In the genomic region with DNA sequence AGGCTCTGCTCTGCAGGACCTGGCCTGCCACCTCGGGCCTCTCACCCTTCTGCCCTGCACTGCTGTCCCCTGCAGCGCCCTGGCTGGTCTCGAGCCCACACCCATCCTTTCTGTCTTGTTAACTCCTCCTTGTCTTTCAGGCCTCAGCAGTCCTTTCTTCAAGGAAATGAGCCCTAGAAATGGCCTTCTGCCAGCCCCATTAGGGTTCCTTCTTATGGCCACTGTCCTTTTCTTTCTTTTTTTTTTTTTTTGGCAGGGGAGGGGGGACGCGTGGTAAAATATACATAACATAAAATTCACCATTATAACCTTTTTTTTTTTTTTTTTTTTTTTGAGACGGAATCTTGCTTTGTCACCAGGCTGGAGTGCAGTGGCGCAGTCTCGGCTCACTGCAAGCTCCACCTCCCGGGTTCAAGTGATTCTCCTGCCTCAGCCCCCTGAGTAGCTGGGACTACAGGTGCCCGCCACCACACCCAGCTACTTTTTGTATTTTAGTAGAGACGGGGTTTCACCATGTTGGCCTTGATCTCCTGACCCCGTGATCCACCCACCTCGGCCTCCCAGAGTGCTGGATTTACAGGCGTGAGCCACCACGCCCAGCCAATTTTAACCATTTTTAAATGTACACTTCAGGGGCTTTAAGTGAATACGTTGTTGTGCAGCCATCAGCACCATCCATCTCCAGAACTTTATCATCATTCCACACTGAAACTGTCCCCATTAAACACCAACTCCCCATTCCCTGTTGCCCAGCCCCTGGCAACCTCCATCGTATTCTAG, we compare ENCODE assay signal across 6 cellular contexts. TPM values are rescaled to one million over a fixed set of nuclear protein-coding genes. Genes with fewer than 3 reads are reported as not detected.
DNase-seq lines count a peak whose midpoint lies in the region; ATAC-seq and TF ChIP-seq lines count a peak whose summit lies in the region.
"Not testable (repeated sequence)": the region's sequence is repeated elsewhere in the genome, so short reads cannot be mapped to it uniquely, and the experiment has no call there.

No MANE protein-coding gene starts in this region.

- H3K27ac Mint-ChIP-seq in activated B cell treated with CpG ODN at 0.5 μM for 24 hours (peak overlapping the region; percentile 86), brain (peak overlapping the region; percentile 41 to 84 (median 82))

- H3K4me1 Mint-ChIP-seq in activated B cell treated with CpG ODN at 0.5 μM for 24 hours (peaks cover 25% of the 10 kb centered on the region), brain (peaks cover 37% of the 10 kb centered on the region)

- H3K36me3 Mint-ChIP-seq in activated B cell treated with CpG ODN at 0.5 μM for 24 hours (ENCODE audit: low read depth); brain: not testable (repeated sequence)

- TF ChIP-seq POLR2A in IMR-90 (IDR thresholded peaks at IDR 0.05; ENCODE audit: low read depth, low read length); uterus (IDR thresholded peaks at IDR 0.05): not testable (repeated sequence)

- peaks cover 13% of the 10 kb centered on the region; the same call in 1 of the 2 replicates for H3K9me1 ChIP-seq in IMR-90 (ENCODE audit: insufficient read depth, low read length)

- not testable (repeated sequence) for H3K27me3 Mint-ChIP-seq in activated B cell treated with CpG ODN at 0.5 μM for 24 hours, brain

- not testable (repeated sequence) for DNase-seq in IMR-90; activated B cell treated with CpG ODN at 0.5 μM for 24 hours; hepatocyte (ENCODE audit: low spot score); trophoblast cell; uterus

- peak overlapping the region; percentile 2; the same call in 1 of the 2 replicates for H2BK120ac ChIP-seq in IMR-90 (ENCODE audit: low read depth, low read length)
- not testable (repeated sequence) for H2BK120ac ChIP-seq in trophoblast cell (ENCODE audit: insufficient read depth, low read length, poor library complexity)

- not testable (repeated sequence) for ATAC-seq in IMR-90 (ENCODE audit: low read depth); activated B cell treated with CpG ODN at 0.5 μM for 24 hours (ENCODE audit: low read depth)

- not testable (repeated sequence) for H2AK9ac ChIP-seq in IMR-90 (replicated peaks; ENCODE audit: low read depth, low read length, poor library complexity)

- H2BK12ac ChIP-seq in trophoblast cell (ENCODE audit: low read length), result not testable (repeated sequence)

- H4K5ac ChIP-seq in IMR-90 (ENCODE audit: low read depth, low read length), result not testable (repeated sequence)

- not testable (repeated sequence) for H3K9me2 ChIP-seq in hepatocyte (replicated peaks; ENCODE audit: insufficient read depth)

- not testable (repeated sequence) for H2AFZ ChIP-seq in IMR-90 (replicated peaks; ENCODE audit: low read length, poor library complexity); hepatocyte; trophoblast cell (ENCODE audit: insufficient read depth, low read length, poor library complexity)

- H3K4ac ChIP-seq in IMR-90 (ENCODE audit: low read depth, low read length), result peak overlapping the region; percentile 78
- H3K4ac ChIP-seq in trophoblast cell (ENCODE audit: low read depth, low read length), result not testable (repeated sequence)

- not testable (repeated sequence) for H3K9ac ChIP-seq in IMR-90 (ENCODE audit: low read depth, low read length); trophoblast cell (ENCODE audit: low read length)

- not testable (repeated sequence) for H3K18ac ChIP-seq in IMR-90 (ENCODE audit: low read depth, low read length); trophoblast cell (ENCODE audit: low read length)

- not testable (repeated sequence) for H3K27ac ChIP-seq in IMR-90 (ENCODE audit: insufficient read depth, low read length); trophoblast cell (ENCODE audit: low read depth, low read length)
- H3K27ac ChIP-seq in hepatocyte (peak overlapping the region; percentile 43), uterus (peak overlapping the region; percentile 76 to 81)

- not testable (repeated sequence) for H3K4me3 ChIP-seq in IMR-90 (ENCODE audit: insufficient read depth, low read depth, low read length); hepatocyte; trophoblast cell (ENCODE audit: low read depth, low read length); uterus

- BruUV-seq in IMR-90 (replicated peaks; lab: Mats Ljungman, UMichigan), result not testable (repeated sequence)

- in situ Hi-C loops in IMR-90 (cut with MboI; ENCODE audit: low sequenced_read_pairs), result not testable (repeated sequence)

- not testable (repeated sequence) for H2BK5ac ChIP-seq in IMR-90 (ENCODE audit: low read depth, low read length, poor library complexity, severe bottlenecking); trophoblast cell (ENCODE audit: low read depth, low read length, poor library complexity)

- not testable (repeated sequence) for H2BK15ac ChIP-seq in IMR-90 (ENCODE audit: low read depth, low read length)

- not testable (repeated sequence) for H3K4me3 Mint-ChIP-seq in activated B cell treated with CpG ODN at 0.5 μM for 24 hours
- peak overlapping the region in 1 of 5 experiments; percentile 33 for H3K4me3 Mint-ChIP-seq in brain

- not testable (repeated sequence) for H3K4me2 ChIP-seq in IMR-90 (ENCODE audit: low read depth, low read length); hepatocyte; trophoblast cell (ENCODE audit: low read length)

- H3K23ac ChIP-seq in IMR-90 (ENCODE audit: low read depth, low read length), result 0 out of 2 replicates have a peak overlapping the region, but pooled peaks have one; percentile 15
- not testable (repeated sequence) for H3K23ac ChIP-seq in trophoblast cell (ENCODE audit: low read length)

- not testable (repeated sequence) for TF ChIP-seq RAD21 in IMR-90 (IDR thresholded peaks at IDR 0.05; ENCODE audit: low read length)

- dilution Hi-C loops in IMR-90 (cut with HindIII; ENCODE audit: low sequenced_read_pairs, unreplicated experiment), result not testable (repeated sequence)

- intact Hi-C loops in IMR-90 (cut with micrococcal nuclease); activated B cell treated with CpG ODN at 0.5 μM for 24 hours (cut with micrococcal nuclease); uterus (cut with DNase I; ENCODE audit: low total_unique reads): not testable (repeated sequence)

- 0 out of 2 replicates have a peak overlapping the region, but pooled peaks have one; percentile 1 for H4K91ac ChIP-seq in IMR-90 (ENCODE audit: insufficient read depth, low read depth, low read length)
- not testable (repeated sequence) for H4K91ac ChIP-seq in trophoblast cell (ENCODE audit: low read depth, low read length)

- H2AK5ac ChIP-seq in IMR-90 (ENCODE audit: low read depth, low read length) (peak overlapping the region; percentile 20; the same call in 1 of the 2 replicates), trophoblast cell (ENCODE audit: low read length) (peak overlapping the region; percentile 32)

- H3K79me1 ChIP-seq in IMR-90 (ENCODE audit: low read depth in 1 of 2, low read length in 2 of 2); trophoblast cell (ENCODE audit: low read length): not testable (repeated sequence)

- peak overlapping the region in 1 of 2 experiments; percentile 13; a peak in 1 of 4 replicates for H4K8ac ChIP-seq in IMR-90 (ENCODE audit: low read depth in 2 of 2, low read length in 2 of 2)
- not testable (repeated sequence) for H4K8ac ChIP-seq in trophoblast cell (ENCODE audit: low read depth, low read length)

- H3K79me2 ChIP-seq in hepatocyte; trophoblast cell (ENCODE audit: control insufficient read depth, insufficient read depth, low read length, poor library complexity): not testable (repeated sequence)

- CTCF ChIA-PET in IMR-90 (lab: Yijun Ruan, JAX), result not testable (repeated sequence)
- CTCF ChIA-PET in activated B cell treated with CpG ODN at 0.5 μM for 24 hours (lab: Charles Lee), result interaction anchor here (0.7 to 2.1 kb wide), 4 partner anchors 9 to 18 kb away, joined by 3 to 9 read pairs (median 4); a partner anchor contains a TSS

- peaks cover 20% of the 10 kb centered on the region for H3K4me1 ChIP-seq in IMR-90 (ENCODE audit: control insufficient read depth, insufficient read depth, low read length)
- not testable (repeated sequence) for H3K4me1 ChIP-seq in hepatocyte (ENCODE audit: insufficient read depth); trophoblast cell (ENCODE audit: control insufficient read depth in 1 of 2, insufficient read depth in 2 of 2, low read length in 2 of 2); uterus

- peak overlapping the region; percentile 78 for H4K12ac ChIP-seq in trophoblast cell (ENCODE audit: low read depth, low read length)

- peak overlapping the region; percentile 64; the same call in 1 of the 2 replicates for H3K14ac ChIP-seq in IMR-90 (replicated peaks; ENCODE audit: low read depth, low read length)
- not testable (repeated sequence) for H3K14ac ChIP-seq in trophoblast cell (ENCODE audit: low read length)

- not testable (repeated sequence) for TF ChIP-seq CTCF in IMR-90 (conservative IDR thresholded peaks at IDR 0.05; ENCODE audit: low read depth, low read length); activated B cell treated with CpG ODN at 0.5 μM for 24 hours (IDR thresholded peaks at IDR 0.05); brain (conservative IDR thresholded peaks at IDR 0.05); hepatocyte (IDR thresholded peaks at IDR 0.05; ENCODE audit: poor library complexity); uterus (IDR thresholded peaks at IDR 0.05)

- H2BK20ac ChIP-seq in IMR-90 (ENCODE audit: low read depth, low read length), result peak overlapping the region; percentile 34; the same call in 1 of the 2 replicates

- not testable (repeated sequence) for H3K56ac ChIP-seq in IMR-90 (ENCODE audit: extremely low read depth, insufficient read depth, low read length)

- not testable (repeated sequence) for H3K9me3 ChIP-seq in IMR-90 (ENCODE audit: control insufficient read depth, insufficient read depth, low read length); hepatocyte (ENCODE audit: low read depth); trophoblast cell (ENCODE audit: insufficient read depth, low read depth, low read length); uterus

- H3K27me3 ChIP-seq in IMR-90 (ENCODE audit: control insufficient read depth, insufficient read depth, low read length); hepatocyte; trophoblast cell (ENCODE audit: insufficient read depth, low read length); uterus: not testable (repeated sequence)

- not testable (repeated sequence) for H3K9me3 Mint-ChIP-seq in activated B cell treated with CpG ODN at 0.5 μM for 24 hours, brain

- WGBS in IMR-90 (ENCODE audit: extremely low coverage in 2 of 2, insufficient read length in 1 of 2), 2 experiments, result 54% methylated on average over 5 of the region's 17 CpGs; no CpG with 5 or more reads in 1 of the 2 experiments
- 83% methylated on average over 16 of the region's 17 CpGs for WGBS in hepatocyte (ENCODE audit: low lambda C conversion rate, missing lambda C conversion rate)
- WGBS in trophoblast cell (ENCODE audit: extremely low coverage, insufficient coverage, insufficient read length), result no CpG with 5 or more reads among the region's 17 CpGs

- not testable (repeated sequence) for H3K36me3 ChIP-seq in IMR-90 (ENCODE audit: control insufficient read depth, insufficient read depth, low read length); hepatocyte (replicated peaks; ENCODE audit: insufficient read depth, low read depth); trophoblast cell (ENCODE audit: control insufficient read depth in 1 of 2, insufficient read depth in 2 of 2, low read length in 2 of 2); uterus

- POLR2A ChIA-PET in IMR-90 (lab: Charles Lee; ENCODE audit: unreplicated experiment), result interaction anchor here (1.0 kb wide), 1 partner anchor 89 kb away, joined by 13 read pairs; no protein-coding TSS in a partner anchor
- POLR2A ChIA-PET in activated B cell treated with CpG ODN at 0.5 μM for 24 hours (lab: Charles Lee), result interaction anchor here (0.7 to 3.4 kb wide), 8 partner anchors 10 to 651 kb away, joined by 3 to 27 read pairs (median 5); a partner anchor contains a TSS

- not testable (repeated sequence) for H4K20me1 ChIP-seq in IMR-90 (ENCODE audit: insufficient read depth, low read length); hepatocyte (ENCODE audit: insufficient read depth, poor library complexity, severe bottlenecking)

RNA-seq across cellular contexts. Expression of a gene that starts 10.5 kb away (rescaled TPM):
- total RNA-seq in IMR-90 (2012; rRNA removed) (7.8 and 9.0 TPM in 2 replicates), activated B cell treated with CpG ODN at 0.5 μM for 24 hours (66.0 and 68.7 TPM in 2 replicates), hepatocyte (22.8 and 29.0 TPM in 2 replicates), uterus (100 to 1,000 TPM in 1 of 4 donors, 10 to 100 TPM in 3; 19.7 to 115 (median 34.5) TPM)
- polyA plus RNA-seq in IMR-90 (2012; rRNA removed) (35.5 and 36.7 TPM in 2 replicates), brain (ENCODE audit: insufficient read depth, low read depth, low replicate concordance) (502 TPM), hepatocyte (129 and 143 TPM in 2 replicates)
- 28.5 and 41.3 TPM in 2 replicates for polyA plus RNA-seq in IMR-90 (2012; cell fraction: cytosol; rRNA removed)
- polyA plus RNA-seq in IMR-90 (2012; cell fraction: nucleus; rRNA removed; ENCODE audit: low replicate concordance), result 54.3 and 84.4 TPM in 2 replicates
- 131 and 133 TPM in 2 replicates for polyA plus RNA-seq in trophoblast cell (2013)

RNA-seq across cellular contexts. Expression of a gene that starts 12.8 kb away (rescaled TPM):
- 1.4 TPM in 2 replicates for total RNA-seq in IMR-90 (2012; rRNA removed)
- 7.2 and 7.5 TPM in 2 replicates for polyA plus RNA-seq in IMR-90 (2012; rRNA removed)
- 5.0 and 7.5 TPM in 2 replicates for polyA plus RNA-seq in IMR-90 (2012; cell fraction: cytosol; rRNA removed)
- polyA plus RNA-seq in IMR-90 (2012; cell fraction: nucleus; rRNA removed; ENCODE audit: low replicate concordance), result 9.3 and 15.7 TPM in 2 replicates
- 3.1 and 3.5 TPM in 2 replicates for total RNA-seq in activated B cell treated with CpG ODN at 0.5 μM for 24 hours
- 46.1 TPM for polyA plus RNA-seq in brain (ENCODE audit: insufficient read depth, low read depth, low replicate concordance)
- total RNA-seq in hepatocyte, result 13.0 and 15.5 TPM in 2 replicates
- polyA plus RNA-seq in hepatocyte, result 36.9 and 42.9 TPM in 2 replicates
- 1.0 and 1.4 TPM in 2 replicates for polyA plus RNA-seq in trophoblast cell (2013)
- 10 to 100 TPM in 3 of 4 donors, 1 to 10 TPM in 1; 6.8 to 70.1 (median 19.0) TPM for total RNA-seq in uterus

RNA-seq across cellular contexts. Expression of a gene that starts 21.4 kb away (rescaled TPM):
- total RNA-seq in IMR-90 (2012; rRNA removed) (under 0.01 TPM in 1 of 2 replicates, not detected in the other), activated B cell treated with CpG ODN at 0.5 μM for 24 hours (90.4 and 102 TPM in 2 replicates), hepatocyte (2.2 and 4.3 TPM in 2 replicates), uterus (10 to 100 TPM in 2 of 4 donors, 1 to 10 TPM in 2; 1.2 to 32.7 (median 11.8) TPM)
- polyA plus RNA-seq in IMR-90 (2012; rRNA removed) (0.31 and 0.52 TPM in 2 replicates), brain (ENCODE audit: insufficient read depth, low read depth, low replicate concordance) (1.8 TPM), hepatocyte (8.8 and 10.1 TPM in 2 replicates)
- polyA plus RNA-seq in IMR-90 (2012; cell fraction: cytosol; rRNA removed), result 0.14 and 1.0 TPM in 2 replicates
- 2.1 and 4.2 TPM in 2 replicates for polyA plus RNA-seq in IMR-90 (2012; cell fraction: nucleus; rRNA removed; ENCODE audit: low replicate concordance)
- 4.4 and 4.9 TPM in 2 replicates for polyA plus RNA-seq in trophoblast cell (2013)

RNA-seq across cellular contexts. Expression of a gene that starts 31.2 kb away (rescaled TPM):
- 7.9 and 8.1 TPM in 2 replicates for total RNA-seq in IMR-90 (2012; rRNA removed)
- polyA plus RNA-seq in IMR-90 (2012; rRNA removed), result 10.6 and 10.8 TPM in 2 replicates
- 5.7 and 8.8 TPM in 2 replicates for polyA plus RNA-seq in IMR-90 (2012; cell fraction: cytosol; rRNA removed)
- 17.0 and 21.9 TPM in 2 replicates for polyA plus RNA-seq in IMR-90 (2012; cell fraction: nucleus; rRNA removed; ENCODE audit: low replicate concordance)
- 20.0 and 22.4 TPM in 2 replicates for total RNA-seq in activated B cell treated with CpG ODN at 0.5 μM for 24 hours
- polyA plus RNA-seq in brain (ENCODE audit: insufficient read depth, low read depth, low replicate concordance), result 12.5 TPM
- 10.9 and 12.5 TPM in 2 replicates for total RNA-seq in hepatocyte
- 10.7 and 16.8 TPM in 2 replicates for polyA plus RNA-seq in hepatocyte
- polyA plus RNA-seq in trophoblast cell (2013), result 7.5 and 7.7 TPM in 2 replicates
- 10 to 100 TPM; 20.0 to 36.9 (median 30.1) TPM for total RNA-seq in uterus

RNA-seq across cellular contexts. Expression of a gene that starts 39.1 kb away (rescaled TPM):
- 13.3 and 15.3 TPM in 2 replicates for total RNA-seq in IMR-90 (2012; rRNA removed)
- 42.5 and 55.5 TPM in 2 replicates for polyA plus RNA-seq in IMR-90 (2012; rRNA removed)
- 44.8 and 51.3 TPM in 2 replicates for polyA plus RNA-seq in IMR-90 (2012; cell fraction: cytosol; rRNA removed)
- 108 and 241 TPM in 2 replicates for polyA plus RNA-seq in IMR-90 (2012; cell fraction: nucleus; rRNA removed; ENCODE audit: low replicate concordance)
- 132 and 137 TPM in 2 replicates for total RNA-seq in activated B cell treated with CpG ODN at 0.5 μM for 24 hours
- 83.7 TPM for polyA plus RNA-seq in brain (ENCODE audit: insufficient read depth, low read depth, low replicate concordance)
- 40.4 and 50.2 TPM in 2 replicates for total RNA-seq in hepatocyte
- polyA plus RNA-seq in hepatocyte, result 124 and 134 TPM in 2 replicates
- 45.9 and 48.7 TPM in 2 replicates for polyA plus RNA-seq in trophoblast cell (2013)
- 10 to 100 TPM; 32.3 to 99.8 (median 47.8) TPM for total RNA-seq in uterus
